ENCODE assay signal across 12 cellular contexts in genomic region chr3:82978368-82978767, GRCh38.
"Had no signal": no experiment of that assay in that cellular context is flagged by ENCODE, and none has a peak within 500 bp of the region (broad histone marks: within the 10 kb centered on the region; RNA-seq: fewer than 3 reads in every experiment).

No MANE protein-coding gene starts in this region.

- H3K4me3 ChIP-seq: lower lobe of right lung, ovary, sigmoid colon, spleen had no signal

- H3K27me3 ChIP-seq: ovary, sigmoid colon, spleen had no signal

- H3K27ac ChIP-seq: lower lobe of right lung, ovary, sigmoid colon, spleen had no signal

- H3K36me3 ChIP-seq: lower lobe of right lung, ovary, sigmoid colon, spleen had no signal

- DNase-seq: activated CD4-positive, alpha-beta T cell treated with anti-CD3 and anti-CD28 coated beads, Interleukin-2, amount 50 U/mL, for 1 hour; activated CD8-positive, alpha-beta memory T cell treated with anti-CD3 and anti-CD28 coated beads for 24 hours; activated naive CD8-positive, alpha-beta T cell treated with anti-CD3 and anti-CD28 coated beads for 36 hours; cortex of kidney; effector CD8-positive, alpha-beta T cell; foreskin fibroblast; lower lobe of right lung; nephron progenitor cell; ovary; sigmoid colon; spleen; T-helper 9 cell had no signal

- H3K9me3 ChIP-seq: lower lobe of right lung, ovary, sigmoid colon had no signal

- H3K4me1 ChIP-seq: lower lobe of right lung, sigmoid colon, spleen had no signal
